1 cellular context compared by ENCODE assay signal in genomic region chr1:219990782-219991510, GRCh38.
TF ChIP-seq lines count a peak whose summit lies in the region.

No MANE protein-coding gene starts in this region.

TF ChIP-seq in HepG2, 621 proteins besides CTCF, POLR2A, EP300 and RAD21 (continued from another document):
- TF ChIP-seq FOXP4 (CRISPR knock-in tag; IDR thresholded peaks at IDR 0.05) (no peak), ZNF616 (CRISPR knock-in tag; IDR thresholded peaks at IDR 0.05; ENCODE audit: low read depth) (no peak), ZBTB33 (CRISPR knock-in tag; IDR thresholded peaks at IDR 0.05) (no peak), KDM5A (IDR thresholded peaks at IDR 0.05; ENCODE audit: borderline replicate concordance, low read length) (0 out of 2 replicates have a peak, but pooled peaks have one; percentile 30), ATF6 (CRISPR knock-in tag; conservative IDR thresholded peaks at IDR 0.05) (no peak), ZNF691 (CRISPR knock-in tag; IDR thresholded peaks at IDR 0.05; ENCODE audit: borderline replicate concordance, low read depth) (no peak), SUZ12 (IDR thresholded peaks at IDR 0.05; ENCODE audit: low read depth, low read length) (no peak), PRDM4 (CRISPR knock-in tag; IDR thresholded peaks at IDR 0.05; ENCODE audit: borderline replicate concordance) (no peak)
TF ChIP-seq in HepG2: peak in this region for 6.
